In genomic region chr1:246526380-246526779, GRCh38 we compare ENCODE assay signal across 19 cellular contexts. TPM values are rescaled to one million over a fixed set of nuclear protein-coding genes. Genes with fewer than 3 reads are reported as not detected.
DNase-seq lines count a peak whose midpoint lies in the region; ATAC-seq, FAIRE-seq and TF ChIP-seq lines count a peak whose summit lies in the region.
"Had no signal": no experiment of that assay in that cellular context is flagged by ENCODE, and none has a peak within 500 bp of the region (broad histone marks: within the 10 kb centered on the region; RNA-seq: fewer than 3 reads in every experiment).

No MANE protein-coding gene starts in this region.

- no peak for FAIRE-seq in HepG2 (lab: Jason Lieb, UNC)

- TF ChIP-seq CTCF in activated CD8-positive, alpha-beta T cell treated with anti-CD3 and anti-CD28 coated beads for 36 hours (IDR thresholded peaks at IDR 0.05): no peak
- TF ChIP-seq CTCF in HepG2 (CRISPR knock-in tag; IDR thresholded peaks at IDR 0.05) (no peak), right lobe of liver (IDR thresholded peaks at IDR 0.05) (no peak), natural killer cell (IDR thresholded peaks at IDR 0.05) (no peak)

- TF ChIP-seq POLR2A in HepG2 (IDR thresholded peaks at IDR 0.05; ENCODE audit: insufficient read depth in 1 of 2, low read depth in 2 of 2, low read length in 2 of 2) (no peak), right lobe of liver (IDR thresholded peaks at IDR 0.05) (no peak)

- intact Hi-C loops in activated CD8-positive, alpha-beta T cell treated with anti-CD3 and anti-CD28 coated beads for 36 hours (cut with micrococcal nuclease): no loop called here
- intact Hi-C loops in HepG2 (cut with micrococcal nuclease; ENCODE audit: unreplicated experiment): no loop called here
- intact Hi-C loops in right lobe of liver (cut with DNase I): no loop called here
- intact Hi-C loops in natural killer cell (cut with micrococcal nuclease): no loop called here

- no peak overlapping the region for H2AFZ ChIP-seq in HepG2 (ENCODE audit: low read length)

- H3K36me3 Mint-ChIP-seq in activated CD8-positive, alpha-beta T cell treated with anti-CD3 and anti-CD28 coated beads, Interleukin-2, amount 10 ng/mL, durations not matched to agents 7 days and 5 days (ENCODE audit: low read depth): peaks cover 14% of the 10 kb centered on the region
- no peaks in the 10 kb centered on the region for H3K36me3 Mint-ChIP-seq in activated CD8-positive, alpha-beta T cell treated with anti-CD3 and anti-CD28 coated beads for 36 hours (ENCODE audit: low read depth)
- H3K36me3 Mint-ChIP-seq in natural killer cell: no peaks in the 10 kb centered on the region
- H3K36me3 Mint-ChIP-seq in stimulated activated effector memory CD8-positive, alpha-beta T cell treated with anti-CD3 and anti-CD28 coated beads, Interleukin-12 subunit alpha, Interleukin-12 subunit beta, amount 100 ng/mL, for 72 hours: no peaks in the 10 kb centered on the region
- H3K36me3 Mint-ChIP-seq: CD8-positive, alpha-beta T cell had no signal

- H3K9ac ChIP-seq in HepG2 (ENCODE audit: insufficient read depth, low read depth, low read length): no peak overlapping the region
- H3K9ac ChIP-seq: BLaER1 had no signal

- H3K9me3 ChIP-seq in HepG2 (ENCODE audit: low read length) (peaks cover 11% of the 10 kb centered on the region), right lobe of liver (no peaks in the 10 kb centered on the region)

- H3K9me3 Mint-ChIP-seq in activated CD8-positive, alpha-beta T cell treated with anti-CD3 and anti-CD28 coated beads, Interleukin-2, amount 10 ng/mL, durations not matched to agents 7 days and 5 days (ENCODE audit: insufficient read depth): peaks cover 21% of the 10 kb centered on the region
- peaks cover 14% of the 10 kb centered on the region for H3K9me3 Mint-ChIP-seq in activated CD8-positive, alpha-beta T cell treated with anti-CD3 and anti-CD28 coated beads for 36 hours
- H3K9me3 Mint-ChIP-seq in natural killer cell: no peaks in the 10 kb centered on the region
- peaks cover 1% of the 10 kb centered on the region for H3K9me3 Mint-ChIP-seq in stimulated activated effector memory CD8-positive, alpha-beta T cell treated with anti-CD3 and anti-CD28 coated beads, Interleukin-12 subunit alpha, Interleukin-12 subunit beta, amount 100 ng/mL, for 72 hours

- ATAC-seq in activated CD8-positive, alpha-beta T cell treated with anti-CD3 and anti-CD28 coated beads, Interleukin-2, amount 10 ng/mL, durations not matched to agents 7 days and 5 days: no peak
- ATAC-seq in activated CD8-positive, alpha-beta T cell treated with anti-CD3 and anti-CD28 coated beads for 36 hours: no peak
- ATAC-seq in HepG2 (no peak), right lobe of liver (no peak), natural killer cell (no peak), HG02885 (IDR thresholded peaks at IDR 0.05; ENCODE audit: poor library complexity, unreplicated experiment) (no peak)
- no peak for ATAC-seq in stimulated activated effector memory CD8-positive, alpha-beta T cell treated with anti-CD3 and anti-CD28 coated beads, Interleukin-12 subunit alpha, Interleukin-12 subunit beta, amount 100 ng/mL, for 72 hours
- ATAC-seq: CD8-positive, alpha-beta T cell; HCT116 had no signal

- H4K20me1 ChIP-seq in HepG2 (ENCODE audit: insufficient read depth, low read length): no peaks in the 10 kb centered on the region
- H4K20me1 ChIP-seq: BLaER1 had no signal

- CTCF ChIA-PET in activated CD8-positive, alpha-beta T cell treated with anti-CD3 and anti-CD28 coated beads, Interleukin-2, amount 10 ng/mL, durations not matched to agents 7 days and 5 days (lab: Charles Lee): no interaction called here
- CTCF ChIA-PET in activated CD8-positive, alpha-beta T cell treated with anti-CD3 and anti-CD28 coated beads for 36 hours (lab: Charles Lee): no interaction called here
- CTCF ChIA-PET in HepG2 (lab: Yijun Ruan, JAX; ENCODE audit: low intra/inter-chr PET ratio, low total read pairs): no interaction called here

- H3K4me3 Mint-ChIP-seq in activated CD8-positive, alpha-beta T cell treated with anti-CD3 and anti-CD28 coated beads, Interleukin-2, amount 10 ng/mL, durations not matched to agents 7 days and 5 days: no peak overlapping the region
- H3K4me3 Mint-ChIP-seq in activated CD8-positive, alpha-beta T cell treated with anti-CD3 and anti-CD28 coated beads for 36 hours: no peak overlapping the region
- H3K4me3 Mint-ChIP-seq in natural killer cell: peak overlapping the region; percentile 61
- no peak overlapping the region for H3K4me3 Mint-ChIP-seq in stimulated activated effector memory CD8-positive, alpha-beta T cell treated with anti-CD3 and anti-CD28 coated beads, Interleukin-12 subunit alpha, Interleukin-12 subunit beta, amount 100 ng/mL, for 72 hours
- H3K4me3 Mint-ChIP-seq: CD14-positive monocyte; CD8-positive, alpha-beta T cell; HFFc6 had no signal

- H3K36me3 ChIP-seq in HepG2 (replicated peaks in 1 of 2; ENCODE audit: control insufficient read depth in 1 of 2, insufficient read depth in 2 of 2, low read length in 2 of 2): no peaks in the 10 kb centered on the region
- no peaks in the 10 kb centered on the region for H3K36me3 ChIP-seq in right lobe of liver
- H3K36me3 ChIP-seq: BLaER1 had no signal

- H3K27ac ChIP-seq in HepG2 (ENCODE audit: extremely low read length, insufficient read depth, low read length) (no peak overlapping the region), right lobe of liver (no peak overlapping the region)

- H3K27ac Mint-ChIP-seq in activated CD8-positive, alpha-beta T cell treated with anti-CD3 and anti-CD28 coated beads, Interleukin-2, amount 10 ng/mL, durations not matched to agents 7 days and 5 days: peak overlapping the region; percentile 49
- no peak overlapping the region for H3K27ac Mint-ChIP-seq in activated CD8-positive, alpha-beta T cell treated with anti-CD3 and anti-CD28 coated beads for 36 hours
- H3K27ac Mint-ChIP-seq in natural killer cell: peak overlapping the region; percentile 91 to 96
- peak overlapping the region; percentile 94 for H3K27ac Mint-ChIP-seq in stimulated activated effector memory CD8-positive, alpha-beta T cell treated with anti-CD3 and anti-CD28 coated beads, Interleukin-12 subunit alpha, Interleukin-12 subunit beta, amount 100 ng/mL, for 72 hours
- H3K27ac Mint-ChIP-seq: CD8-positive, alpha-beta T cell; HFFc6 had no signal

- no peaks in the 10 kb centered on the region for H3K27me3 Mint-ChIP-seq in activated CD8-positive, alpha-beta T cell treated with anti-CD3 and anti-CD28 coated beads, Interleukin-2, amount 10 ng/mL, durations not matched to agents 7 days and 5 days (ENCODE audit: low read depth)
- no peaks in the 10 kb centered on the region for H3K27me3 Mint-ChIP-seq in activated CD8-positive, alpha-beta T cell treated with anti-CD3 and anti-CD28 coated beads for 36 hours
- no peaks in the 10 kb centered on the region for H3K27me3 Mint-ChIP-seq in natural killer cell (ENCODE audit: low read depth in 2 of 2)

- WGBS in HepG2 (ENCODE audit: low lambda C conversion rate): 35% methylated on average over 4 of the region's 4 CpGs
- 73% methylated on average over 4 of the region's 4 CpGs for WGBS in right lobe of liver (ENCODE audit: insufficient coverage, low coverage, low lambda C conversion rate, missing lambda C conversion rate)

- H3K4me3 ChIP-seq in HepG2 (replicated peaks in 1 of 3; ENCODE audit: insufficient read depth in 1 of 3, low read depth in 2 of 3, low read length in 3 of 3) (no peak overlapping the region), right lobe of liver (no peak overlapping the region)
- H3K4me3 ChIP-seq: BLaER1 had no signal

- in situ Hi-C loops in HepG2 (cut with HindIII; ENCODE audit: extremely low pct_ligation_motif_present, low pct_unique_long_range_greater_than_20kb): no loop called here

- POLR2A ChIA-PET in activated CD8-positive, alpha-beta T cell treated with anti-CD3 and anti-CD28 coated beads, Interleukin-2, amount 10 ng/mL, durations not matched to agents 7 days and 5 days (lab: Charles Lee): no interaction called here
- POLR2A ChIA-PET in activated CD8-positive, alpha-beta T cell treated with anti-CD3 and anti-CD28 coated beads for 36 hours (lab: Charles Lee): no interaction called here
- POLR2A ChIA-PET in HepG2 (lab: Yijun Ruan, JAX): interaction anchor here (2.3 kb wide), 1 partner anchor 14 kb away, joined by 5 read pairs; no protein-coding TSS in a partner anchor

- no peak for DNase-seq in activated CD8-positive, alpha-beta T cell treated with anti-CD3 and anti-CD28 coated beads, Interleukin-2, amount 10 ng/mL, durations not matched to agents 7 days and 5 days
- DNase-seq in activated CD8-positive, alpha-beta T cell treated with anti-CD3 and anti-CD28 coated beads for 36 hours: no peak
- DNase-seq in HepG2 (ENCODE audit: low spot score) (no peak), right lobe of liver (no peak), natural killer cell (no peak), mucosa of gallbladder (ENCODE audit: low spot score) (no peak)
- no peak for DNase-seq in stimulated activated effector memory CD8-positive, alpha-beta T cell treated with anti-CD3 and anti-CD28 coated beads, Interleukin-12 subunit alpha, Interleukin-12 subunit beta, amount 100 ng/mL, for 72 hours (ENCODE audit: low spot score in 2 of 2)
- DNase-seq: 8988T; Calu3; CD8-positive, alpha-beta T cell; DMS79 treated with DMSO at 0.1 percent for 48 hours; GF-D8; GOT3; H7; HFFc6 had no signal

- TF ChIP-seq EP300 in HepG2 (IDR thresholded peaks at IDR 0.05; ENCODE audit: low read depth in 2 of 2, low read length in 2 of 2): no peak
- no peak for TF ChIP-seq EP300 in HepG2 (CRISPR knock-in tag; IDR thresholded peaks at IDR 0.05; ENCODE audit: borderline replicate concordance)

- peak overlapping the region; percentile 63; the same call in 1 of the 2 replicates for H3K4me2 ChIP-seq in HepG2 (ENCODE audit: low read depth, low read length)
- H3K4me2 ChIP-seq: BLaER1 had no signal

- H3K4me1 ChIP-seq in HepG2 (ENCODE audit: insufficient read depth, low read length): peaks cover 30% of the 10 kb centered on the region
- no peaks in the 10 kb centered on the region for H3K4me1 ChIP-seq in right lobe of liver

- no peak for TF ChIP-seq RAD21 in HepG2 (CRISPR knock-in tag; IDR thresholded peaks at IDR 0.05)

- BruUV-seq in HepG2 (replicated peaks; lab: Mats Ljungman, UMichigan): no TSS peak

- H3K4me1 Mint-ChIP-seq in activated CD8-positive, alpha-beta T cell treated with anti-CD3 and anti-CD28 coated beads, Interleukin-2, amount 10 ng/mL, durations not matched to agents 7 days and 5 days (ENCODE audit: low read depth): peaks cover 18% of the 10 kb centered on the region
- peaks cover 5% of the 10 kb centered on the region for H3K4me1 Mint-ChIP-seq in activated CD8-positive, alpha-beta T cell treated with anti-CD3 and anti-CD28 coated beads for 36 hours (ENCODE audit: low read depth)
- peaks cover 26% of the 10 kb centered on the region in 2 donors for H3K4me1 Mint-ChIP-seq in natural killer cell
- H3K4me1 Mint-ChIP-seq in stimulated activated effector memory CD8-positive, alpha-beta T cell treated with anti-CD3 and anti-CD28 coated beads, Interleukin-12 subunit alpha, Interleukin-12 subunit beta, amount 100 ng/mL, for 72 hours: peaks cover 15% of the 10 kb centered on the region

- H3K27me3 ChIP-seq in HepG2 (ENCODE audit: control insufficient read depth in 1 of 2, insufficient read depth in 2 of 2, low read length in 2 of 2) (peaks cover 3 to 4% of the 10 kb centered on the region in 2 experiments; a peak in 2 of 5 replicates), right lobe of liver (no peaks in the 10 kb centered on the region)
- H3K27me3 ChIP-seq: BLaER1 had no signal

- no peaks in the 10 kb centered on the region for H3K79me2 ChIP-seq in HepG2 (ENCODE audit: insufficient read depth, low read length)

RNA-seq across cellular contexts. Expression of gene SMYD3, which starts 19.3 kb away (rescaled TPM):
- 10 to 100 TPM; 22.7 to 23.2 TPM for total RNA-seq in activated CD8-positive, alpha-beta T cell treated with anti-CD3 and anti-CD28 coated beads, Interleukin-2, amount 10 ng/mL, durations not matched to agents 7 days and 5 days
- 10 to 100 TPM; 22.6 to 24.6 TPM for total RNA-seq in activated CD8-positive, alpha-beta T cell treated with anti-CD3 and anti-CD28 coated beads for 36 hours
- total RNA-seq in HepG2 (2016; rRNA removed; fragmentation: Illumina TruSeq; extraction: Trizol) (27.7 and 32.9 TPM in 2 replicates), right lobe of liver (10 to 100 TPM in 1 of 6 experiments, 1 to 10 TPM in 5; 6.3 to 10.0 (median 6.6) TPM), natural killer cell (10 to 100 TPM; 43.6 to 48.0 (median 46.1) TPM), mucosa of gallbladder (18.8 TPM)
- 54.0 and 56.1 TPM in 2 replicates for total RNA-seq in HepG2 (2016; cell fraction: cytosol; rRNA removed; fragmentation: Illumina TruSeq; extraction: Trizol; ENCODE audit: low read depth)
- 24.8 and 37.8 TPM in 2 replicates for total RNA-seq in HepG2 (2016; cell fraction: insoluble cytoplasmic fraction; rRNA removed; fragmentation: Illumina TruSeq; extraction: Trizol)
- 35.4 and 37.3 TPM in 2 replicates for total RNA-seq in HepG2 (2016; cell fraction: membrane; rRNA removed; fragmentation: Illumina TruSeq; extraction: Trizol)
- 28.7 and 30.4 TPM in 2 replicates for total RNA-seq in HepG2 (2016; cell fraction: nucleus; rRNA removed; fragmentation: Illumina TruSeq; extraction: Trizol)
- 29.2 and 35.8 TPM in 2 replicates for polyA plus RNA-seq in HepG2 (2011; rRNA removed)
- 19.7 and 23.0 TPM in 2 replicates for polyA plus RNA-seq in HepG2 (2011; cell fraction: cytosol; rRNA removed)
- polyA plus RNA-seq in HepG2 (2011; cell fraction: nucleus; rRNA removed): 10.9 and 13.1 TPM in 2 replicates
- polyA plus RNA-seq in HepG2 (2012): 44.3 and 60.7 TPM in 2 replicates
- polyA plus RNA-seq in HepG2 (2016; cell fraction: cytosol; fragmentation: Illumina TruSeq; extraction: Trizol; ENCODE audit: low read depth): 30.9 and 35.7 TPM in 2 replicates
- polyA plus RNA-seq in HepG2 (2016; cell fraction: insoluble cytoplasmic fraction; fragmentation: Illumina TruSeq; extraction: Trizol; ENCODE audit: low read depth): 37.3 and 37.7 TPM in 2 replicates
- 25.1 and 29.0 TPM in 2 replicates for polyA plus RNA-seq in HepG2 (2016; cell fraction: membrane; fragmentation: Illumina TruSeq; extraction: Trizol; ENCODE audit: low read depth)
- polyA plus RNA-seq in HepG2 (2016; cell fraction: nucleus; fragmentation: Illumina TruSeq; extraction: Trizol; ENCODE audit: insufficient read depth, low read depth): 17.8 and 20.2 TPM in 2 replicates
- polyA minus RNA-seq in HepG2 (2011; rRNA and poly(A)+ RNA removed; ENCODE audit: low replicate concordance): 37.6 and 43.7 TPM in 2 replicates
- polyA minus RNA-seq in HepG2 (2011; cell fraction: cytosol; rRNA and poly(A)+ RNA removed): 11.4 and 12.4 TPM in 2 replicates
- 59.6 and 65.0 TPM in 2 replicates for polyA minus RNA-seq in HepG2 (2011; cell fraction: nucleus; rRNA and poly(A)+ RNA removed)

RNA-seq across cellular contexts. Expression of gene TFB2M, which starts 39.7 kb away (rescaled TPM):
- total RNA-seq in activated CD8-positive, alpha-beta T cell treated with anti-CD3 and anti-CD28 coated beads, Interleukin-2, amount 10 ng/mL, durations not matched to agents 7 days and 5 days: 10 to 100 TPM; 10.4 to 12.3 TPM
- 10 to 100 TPM; 16.0 TPM for total RNA-seq in activated CD8-positive, alpha-beta T cell treated with anti-CD3 and anti-CD28 coated beads for 36 hours
- total RNA-seq in HepG2 (2016; rRNA removed; fragmentation: Illumina TruSeq; extraction: Trizol) (31.4 and 45.9 TPM in 2 replicates), right lobe of liver (10 to 100 TPM; 13.1 to 24.8 (median 19.6) TPM), natural killer cell (10 to 100 TPM; 13.4 to 15.1 (median 15.1) TPM), mucosa of gallbladder (10.5 TPM)
- total RNA-seq in HepG2 (2016; cell fraction: cytosol; rRNA removed; fragmentation: Illumina TruSeq; extraction: Trizol; ENCODE audit: low read depth): 8.9 and 9.8 TPM in 2 replicates
- total RNA-seq in HepG2 (2016; cell fraction: insoluble cytoplasmic fraction; rRNA removed; fragmentation: Illumina TruSeq; extraction: Trizol): 32.2 and 43.1 TPM in 2 replicates
- total RNA-seq in HepG2 (2016; cell fraction: membrane; rRNA removed; fragmentation: Illumina TruSeq; extraction: Trizol): 9.8 and 12.0 TPM in 2 replicates
- 17.5 and 20.5 TPM in 2 replicates for total RNA-seq in HepG2 (2016; cell fraction: nucleus; rRNA removed; fragmentation: Illumina TruSeq; extraction: Trizol)
- polyA plus RNA-seq in HepG2 (2011; rRNA removed): 12.0 and 15.7 TPM in 2 replicates
- polyA plus RNA-seq in HepG2 (2011; cell fraction: cytosol; rRNA removed): 7.1 and 10.0 TPM in 2 replicates
- 5.1 and 5.6 TPM in 2 replicates for polyA plus RNA-seq in HepG2 (2011; cell fraction: nucleus; rRNA removed)
- polyA plus RNA-seq in HepG2 (2012): 15.8 and 18.7 TPM in 2 replicates
- 3.6 and 3.8 TPM in 2 replicates for polyA plus RNA-seq in HepG2 (2016; cell fraction: cytosol; fragmentation: Illumina TruSeq; extraction: Trizol; ENCODE audit: low read depth)
- polyA plus RNA-seq in HepG2 (2016; cell fraction: insoluble cytoplasmic fraction; fragmentation: Illumina TruSeq; extraction: Trizol; ENCODE audit: low read depth): 39.9 and 41.4 TPM in 2 replicates
- polyA plus RNA-seq in HepG2 (2016; cell fraction: membrane; fragmentation: Illumina TruSeq; extraction: Trizol; ENCODE audit: low read depth): 6.0 and 6.8 TPM in 2 replicates
- 21.1 and 23.0 TPM in 2 replicates for polyA plus RNA-seq in HepG2 (2016; cell fraction: nucleus; fragmentation: Illumina TruSeq; extraction: Trizol; ENCODE audit: insufficient read depth, low read depth)
- 4.7 and 9.6 TPM in 2 replicates for polyA minus RNA-seq in HepG2 (2011; rRNA and poly(A)+ RNA removed; ENCODE audit: low replicate concordance)
- 5.7 and 6.9 TPM in 2 replicates for polyA minus RNA-seq in HepG2 (2011; cell fraction: cytosol; rRNA and poly(A)+ RNA removed)
- 13.8 and 14.8 TPM in 2 replicates for polyA minus RNA-seq in HepG2 (2011; cell fraction: nucleus; rRNA and poly(A)+ RNA removed)

RNA-seq across cellular contexts. Expression of gene CNST, which starts 39.9 kb away (rescaled TPM):
- total RNA-seq in activated CD8-positive, alpha-beta T cell treated with anti-CD3 and anti-CD28 coated beads, Interleukin-2, amount 10 ng/mL, durations not matched to agents 7 days and 5 days: 10 to 100 TPM; 26.9 to 30.4 TPM
- 10 to 100 TPM; 23.5 to 25.1 TPM for total RNA-seq in activated CD8-positive, alpha-beta T cell treated with anti-CD3 and anti-CD28 coated beads for 36 hours
- 12.4 and 15.7 TPM in 2 replicates for total RNA-seq in HepG2 (2016; rRNA removed; fragmentation: Illumina TruSeq; extraction: Trizol)
- 8.5 and 9.1 TPM in 2 replicates for total RNA-seq in HepG2 (2016; cell fraction: cytosol; rRNA removed; fragmentation: Illumina TruSeq; extraction: Trizol; ENCODE audit: low read depth)
- total RNA-seq in HepG2 (2016; cell fraction: insoluble cytoplasmic fraction; rRNA removed; fragmentation: Illumina TruSeq; extraction: Trizol): 12.0 and 15.5 TPM in 2 replicates
- 7.1 and 7.9 TPM in 2 replicates for total RNA-seq in HepG2 (2016; cell fraction: membrane; rRNA removed; fragmentation: Illumina TruSeq; extraction: Trizol)
- 12.9 and 18.4 TPM in 2 replicates for total RNA-seq in HepG2 (2016; cell fraction: nucleus; rRNA removed; fragmentation: Illumina TruSeq; extraction: Trizol)
- polyA plus RNA-seq in HepG2 (2011; rRNA removed): 6.3 and 6.4 TPM in 2 replicates
- 3.1 and 5.0 TPM in 2 replicates for polyA plus RNA-seq in HepG2 (2011; cell fraction: cytosol; rRNA removed)
- polyA plus RNA-seq in HepG2 (2011; cell fraction: nucleus; rRNA removed): 5.9 and 6.8 TPM in 2 replicates
- 7.3 and 9.2 TPM in 2 replicates for polyA plus RNA-seq in HepG2 (2012)
- 1.2 and 1.3 TPM in 2 replicates for polyA plus RNA-seq in HepG2 (2016; cell fraction: cytosol; fragmentation: Illumina TruSeq; extraction: Trizol; ENCODE audit: low read depth)
- 9.3 and 11.1 TPM in 2 replicates for polyA plus RNA-seq in HepG2 (2016; cell fraction: insoluble cytoplasmic fraction; fragmentation: Illumina TruSeq; extraction: Trizol; ENCODE audit: low read depth)
- 2.1 and 2.4 TPM in 2 replicates for polyA plus RNA-seq in HepG2 (2016; cell fraction: membrane; fragmentation: Illumina TruSeq; extraction: Trizol; ENCODE audit: low read depth)
- 14.1 and 14.2 TPM in 2 replicates for polyA plus RNA-seq in HepG2 (2016; cell fraction: nucleus; fragmentation: Illumina TruSeq; extraction: Trizol; ENCODE audit: insufficient read depth, low read depth)
- polyA minus RNA-seq in HepG2 (2011; rRNA and poly(A)+ RNA removed; ENCODE audit: low replicate concordance): 8.5 and 12.2 TPM in 2 replicates
- polyA minus RNA-seq in HepG2 (2011; cell fraction: cytosol; rRNA and poly(A)+ RNA removed): 6.3 and 8.2 TPM in 2 replicates
- polyA minus RNA-seq in HepG2 (2011; cell fraction: nucleus; rRNA and poly(A)+ RNA removed): 35.5 and 40.3 TPM in 2 replicates
- 10 to 100 TPM in 5 of 6 experiments, 1 to 10 TPM in 1; 9.8 to 21.7 (median 14.6) TPM for total RNA-seq in right lobe of liver
- total RNA-seq in natural killer cell: 10 to 100 TPM; 48.2 to 56.1 (median 49.7) TPM
- total RNA-seq in mucosa of gallbladder: 29.6 TPM
